Comparison of ENCODE assay signal across 19 cellular contexts in the genomic region with DNA sequence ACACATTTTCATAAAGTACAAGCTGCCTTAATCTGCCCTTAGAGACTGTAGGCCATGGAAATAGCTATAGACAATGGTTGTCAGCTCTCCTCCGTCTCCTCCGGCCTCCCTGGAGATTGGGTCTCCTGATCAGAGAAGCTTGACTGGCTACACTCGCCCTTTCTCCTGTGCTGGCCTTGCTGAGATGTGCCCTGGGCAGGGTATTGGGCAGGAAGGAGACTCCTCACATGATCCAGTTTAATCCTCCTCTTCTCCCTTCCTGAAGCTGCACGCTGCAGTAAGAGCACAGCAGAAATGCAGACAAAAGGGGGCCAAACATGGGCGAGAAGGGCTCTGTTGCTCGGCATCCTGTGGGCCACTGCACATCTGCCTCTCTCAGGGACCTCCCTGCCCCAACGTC. TPM values are rescaled to one million over a fixed set of nuclear protein-coding genes. Genes with fewer than 3 reads are reported as not detected.
A peak's percentile ranks its signal among the peaks of the same experiment; 100 is the strongest.
DNase-seq lines count a peak whose midpoint lies in the region; ATAC-seq and TF ChIP-seq lines count a peak whose summit lies in the region.
"Had no signal": no experiment of that assay in that cellular context is flagged by ENCODE, and none has a peak within 500 bp of the region (broad histone marks: within the 10 kb centered on the region; RNA-seq: fewer than 3 reads in every experiment).

SLC24A5 (plus strand) TSS at position 240 of the 400 bp plus-strand sequence; CDS start at position 295, 55 bp downstream.

- TF ChIP-seq CTCF in mucosa of descending colon (IDR thresholded peaks at IDR 0.05) = no peak

- peak; percentile 21 for DNase-seq in NCI-H82 (lab: John Stamatoyannopoulos, UW)
- DNase-seq in NCI-H82 treated with DMSO at 0.1 percent for 48 hours (lab: John Stamatoyannopoulos, UW; ENCODE audit: unreplicated experiment) = no peak
- no peak for DNase-seq in T-helper 17 cell
- DNase-seq in islet precursor cell = peak; percentile 47
- DNase-seq in sciatic nerve (ENCODE audit: low spot score) = no peak
- DNase-seq in mucosa of descending colon = no peak
- DNase-seq in occipital lobe (lab: John Stamatoyannopoulos, UW) = no peak
- DNase-seq in D341Med (ENCODE audit: low spot score) = no peak
- DNase-seq: 8988T, DMS 273 treated with DMSO at 0.1 percent for 48 hours, DND-41, NCI-H1048, RPMI8226, SJCRH30 had no signal

- peaks cover 14% of the 10 kb centered on the region for H3K27me3 Mint-ChIP-seq in T-helper 17 cell

- peak within 1 kb of the TSS; percentile 8 for H3K27ac Mint-ChIP-seq in T-helper 17 cell
- H3K27ac Mint-ChIP-seq: B cell had no signal

- H3K9me3 ChIP-seq in T-helper 17 cell (ENCODE audit: control insufficient read depth, low read length, poor library complexity, severe bottlenecking) (no peaks in the 10 kb centered on the region), mucosa of descending colon (no peaks in the 10 kb centered on the region)
- H3K9me3 ChIP-seq: SJCRH30 had no signal

- H3K4me3 Mint-ChIP-seq in T-helper 17 cell = no peak within 1 kb of the TSS
- H3K4me3 Mint-ChIP-seq: B cell had no signal

- no peaks in the 10 kb centered on the region for H3K36me3 Mint-ChIP-seq in T-helper 17 cell (ENCODE audit: low read depth)

- no peaks in the 10 kb centered on the region for H3K4me1 Mint-ChIP-seq in T-helper 17 cell
- H3K4me1 Mint-ChIP-seq: B cell had no signal

- no peak within 1 kb of the TSS for H3K4me3 ChIP-seq in mucosa of descending colon
- H3K4me3 ChIP-seq: SJCRH30 had no signal

- ATAC-seq in T-helper 17 cell (no peak), sciatic nerve (peak; percentile 56), mucosa of descending colon (no peak)

- no peaks in the 10 kb centered on the region for H3K36me3 ChIP-seq in mucosa of descending colon (ENCODE audit: low read depth)
- H3K36me3 ChIP-seq: SJCRH30 had no signal

- intact Hi-C loops in sciatic nerve (cut with DNase I) = no loop called here
- intact Hi-C loops in mucosa of descending colon (cut with DNase I, micrococcal nuclease) = no loop called here

- H3K4me1 ChIP-seq in mucosa of descending colon (ENCODE audit: low read depth) = no peaks in the 10 kb centered on the region
- H3K4me1 ChIP-seq: SJCRH30 had no signal

RNA-seq across cellular contexts. Expression of gene SLC24A5, which starts in this region (rescaled TPM):
- total RNA-seq in T-helper 17 cell (not detected), sciatic nerve (0.89 TPM), mucosa of descending colon (not detected), occipital lobe (not detected)
- total RNA-seq: B cell, G401, HT-29, MCF 10A, NCI-H460, SJCRH30 had no signal

Comparison
In these comparisons a context has a peak if more than half of its experiments do, and no peak if none do; other contexts are left out.
1. DNase-seq: peak in NCI-H82 (single experiment) and islet precursor cell (single experiment); none in NCI-H82 treated with DMSO at 0.1 percent for 48 hours (single experiment), T-helper 17 cell (0 of 3), sciatic nerve (single experiment), mucosa of descending colon (0 of 3), occipital lobe (single experiment) and D341Med (single experiment).
2. Peak in ATAC-seq in sciatic nerve; RNA of the gene not detected or under 1 TPM.